Comparison of ENCODE assay signal across 8 cellular contexts in genomic region chr2:170973225-170973491, GRCh38. TPM values are rescaled to one million over a fixed set of nuclear protein-coding genes. Genes with fewer than 3 reads are reported as not detected.
DNase-seq lines count a peak whose midpoint lies in the region; ATAC-seq and TF ChIP-seq lines count a peak whose summit lies in the region.

No MANE protein-coding gene starts in this region.

- H3K36me3 Mint-ChIP-seq in activated naive CD4-positive, alpha-beta T cell treated with anti-CD3 and anti-CD28 coated beads for 36 hours (ENCODE audit: low read depth): peaks cover 5% of the 10 kb centered on the region
- H3K36me3 Mint-ChIP-seq in activated naive CD8-positive, alpha-beta T cell: no peaks in the 10 kb centered on the region

- POLR2A ChIA-PET in RWPE1 (lab: Yijun Ruan, JAX; ENCODE audit: low non-redundant PET): no interaction called here

- TF ChIP-seq CTCF in right lobe of liver (IDR thresholded peaks at IDR 0.05): no peak
- TF ChIP-seq CTCF in RWPE1 (conservative IDR thresholded peaks at IDR 0.05; ENCODE audit: low read depth): no peak

- CTCF ChIA-PET in activated naive CD4-positive, alpha-beta T cell treated with anti-CD3 and anti-CD28 coated beads for 36 hours (lab: Charles Lee): interaction anchor here (0.5 to 2.0 kb wide), 20 partner anchors 11 to 603 kb away, joined by 3 to 15 read pairs (median 4); partner anchors contain the start of gene GORASP2
- CTCF ChIA-PET in RWPE1 (lab: Yijun Ruan, JAX): interaction anchor here (0.5 to 1.2 kb wide), 12 partner anchors 11 to 730 kb away, joined by 3 to 7 read pairs (median 4); no protein-coding TSS in a partner anchor

- no peak for DNase-seq in activated naive CD4-positive, alpha-beta T cell treated with anti-CD3 and anti-CD28 coated beads for 36 hours
- DNase-seq in activated naive CD4-positive, alpha-beta T cell treated with anti-CD3 and anti-CD28 coated beads, Interleukin-2, amount 50 U/mL, for 16 hours: no peak
- no peak for DNase-seq in right lobe of liver
- no peak for DNase-seq in RWPE1 (ENCODE audit: low spot score)

- H3K36me3 ChIP-seq in right lobe of liver: no peaks in the 10 kb centered on the region
- H3K36me3 ChIP-seq in thymus (ENCODE audit: control insufficient read depth, insufficient read depth): peaks cover 10% of the 10 kb centered on the region

- peak overlapping the region; percentile 58 to 85 (median 74) for H3K4me3 ChIP-seq in right lobe of liver
- H3K4me3 ChIP-seq in thymus (ENCODE audit: low read length): peak overlapping the region; percentile 76

- no peak for TF ChIP-seq POLR2A in right lobe of liver (IDR thresholded peaks at IDR 0.05)

- ATAC-seq in right lobe of liver (no peak), GM18520 (IDR thresholded peaks at IDR 0.05; ENCODE audit: unreplicated experiment) (no peak), GM21367 (IDR thresholded peaks at IDR 0.05; ENCODE audit: unreplicated experiment) (no peak)

- H3K9me3 Mint-ChIP-seq in activated naive CD4-positive, alpha-beta T cell treated with anti-CD3 and anti-CD28 coated beads for 36 hours: no peaks in the 10 kb centered on the region
- no peaks in the 10 kb centered on the region for H3K9me3 Mint-ChIP-seq in activated naive CD8-positive, alpha-beta T cell (ENCODE audit: low read depth)

- H3K4me1 ChIP-seq in right lobe of liver (peaks cover 0 to 22% (median 8%) of the 10 kb centered on the region in 4 donors), thymus (ENCODE audit: control insufficient read depth, insufficient read depth, low read length) (peaks cover 7% of the 10 kb centered on the region)

- H3K4me3 Mint-ChIP-seq in activated naive CD4-positive, alpha-beta T cell treated with anti-CD3 and anti-CD28 coated beads for 36 hours: peak overlapping the region; percentile 66
- H3K4me3 Mint-ChIP-seq in activated naive CD8-positive, alpha-beta T cell: peak overlapping the region; percentile 76

- H3K27me3 Mint-ChIP-seq in activated naive CD4-positive, alpha-beta T cell treated with anti-CD3 and anti-CD28 coated beads for 36 hours (ENCODE audit: low read depth): no peaks in the 10 kb centered on the region
- H3K27me3 Mint-ChIP-seq in activated naive CD8-positive, alpha-beta T cell: no peaks in the 10 kb centered on the region

- intact Hi-C loops in activated naive CD4-positive, alpha-beta T cell treated with anti-CD3 and anti-CD28 coated beads for 36 hours (cut with micrococcal nuclease): loop anchor here (1.0 to 10.0 kb wide), 12 partner anchors 45 to 1124 kb away; partner anchors contain the start of genes CYBRD1 and DCAF17
- intact Hi-C loops in right lobe of liver (cut with DNase I): loop anchor here (5.0 to 10.0 kb wide), 2 partner anchors 184 to 442 kb away; no protein-coding TSS in a partner anchor

- H3K27ac Mint-ChIP-seq in activated naive CD4-positive, alpha-beta T cell treated with anti-CD3 and anti-CD28 coated beads for 36 hours: peak overlapping the region; percentile 46
- H3K27ac Mint-ChIP-seq in activated naive CD8-positive, alpha-beta T cell: peak overlapping the region; percentile 58

- no peaks in the 10 kb centered on the region for H3K9me3 ChIP-seq in right lobe of liver
- H3K9me3 ChIP-seq in thymus (ENCODE audit: control insufficient read depth): no peaks in the 10 kb centered on the region

- WGBS in right lobe of liver (ENCODE audit: insufficient coverage, low coverage, low lambda C conversion rate, missing lambda C conversion rate): 3% methylated on average over 12 of the region's 12 CpGs
- 5% methylated on average over 12 of the region's 12 CpGs for WGBS in thymus

- H3K4me1 Mint-ChIP-seq in activated naive CD4-positive, alpha-beta T cell treated with anti-CD3 and anti-CD28 coated beads for 36 hours (ENCODE audit: low read depth): peaks cover 9% of the 10 kb centered on the region
- peaks cover 9% of the 10 kb centered on the region for H3K4me1 Mint-ChIP-seq in activated naive CD8-positive, alpha-beta T cell (ENCODE audit: low read depth)

- H3K27ac ChIP-seq in right lobe of liver (peak overlapping the region; percentile 2 to 38 (median 15)), thymus (ENCODE audit: low read depth) (no peak overlapping the region), RWPE1 (no peak overlapping the region; the same call in 1 of the 2 replicates)

- H3K27me3 ChIP-seq in right lobe of liver: no peaks in the 10 kb centered on the region
- no peaks in the 10 kb centered on the region for H3K27me3 ChIP-seq in thymus (ENCODE audit: control insufficient read depth, insufficient read depth)

RNA-seq across cellular contexts. Expression of gene GORASP2, which starts 44.1 kb away (rescaled TPM):
- total RNA-seq in activated naive CD4-positive, alpha-beta T cell treated with anti-CD3 and anti-CD28 coated beads for 36 hours: 10 to 100 TPM; 57.1 to 60.2 TPM
- total RNA-seq in right lobe of liver: 10 to 100 TPM; 32.8 to 47.6 (median 37.6) TPM
- 34.3 TPM for polyA plus RNA-seq in thymus

Comparison
In these comparisons a context has a peak if more than half of its experiments do, and no peak if none do; other contexts are left out.
1. H3K27ac ChIP-seq: peak in right lobe of liver (3 of 3); none in thymus (single experiment) and RWPE1 (single experiment).